2 cellular contexts compared by ENCODE assay signal in genomic region chr12:13167226-13167625, GRCh38.
A peak's percentile ranks its signal among the peaks of the same experiment; 100 is the strongest.
TF ChIP-seq lines count a peak whose summit lies in the region.

No MANE protein-coding gene starts in this region.

TF ChIP-seq in HCT116, 20 proteins besides CTCF, POLR2A, EP300 and RAD21 (continued from another document):
- no peak for TF ChIP-seq ZBTB33 (IDR thresholded peaks at IDR 0.05; ENCODE audit: extremely low read depth, insufficient replicate concordance, low read length)
- no peak for TF ChIP-seq REST (IDR thresholded peaks at IDR 0.05; ENCODE audit: low read depth)
- no peak for TF ChIP-seq EZH2phosphoT487 (IDR thresholded peaks at IDR 0.05; ENCODE audit: borderline replicate concordance)
- peak; percentile 63 for TF ChIP-seq FOSL1 (IDR thresholded peaks at IDR 0.05; ENCODE audit: low read depth)
- TF ChIP-seq TCF7L2 (IDR thresholded peaks at IDR 0.05; ENCODE audit: borderline replicate concordance, extremely low read depth, insufficient read depth, insufficient read length) = no peak
- no peak for TF ChIP-seq YY1 (IDR thresholded peaks at IDR 0.05; ENCODE audit: extremely low read depth, insufficient replicate concordance, low read depth, low read length)
- TF ChIP-seq SP1 (IDR thresholded peaks at IDR 0.05; ENCODE audit: low read depth) = peak; percentile 74; the same call in 1 of the 2 replicates
- TF ChIP-seq CEBPB (IDR thresholded peaks at IDR 0.05; ENCODE audit: low read depth) = 0 out of 2 replicates have a peak, but pooled peaks have one; percentile 31
- TF ChIP-seq MAX (IDR thresholded peaks at IDR 0.05) = no peak; the same call in 1 of the 2 replicates
- TF ChIP-seq JUND (IDR thresholded peaks at IDR 0.05) = peak; percentile 67
- TF ChIP-seq ELF1 (IDR thresholded peaks at IDR 0.05; ENCODE audit: borderline replicate concordance, low read depth) = no peak
- peak; percentile 36; the same call in 1 of the 2 replicates for TF ChIP-seq POLR2AphosphoS5 (IDR thresholded peaks at IDR 0.05; ENCODE audit: low read depth, low read length)
- no peak for TF ChIP-seq EGR1 (IDR thresholded peaks at IDR 0.05; ENCODE audit: low read depth)
- TF ChIP-seq ATF3 (IDR thresholded peaks at IDR 0.05) = no peak
- no peak for TF ChIP-seq ZFX (IDR thresholded peaks at IDR 0.05)
- peak; percentile 74; the same call in 1 of the 2 replicates for TF ChIP-seq CBX3 (IDR thresholded peaks at IDR 0.05; ENCODE audit: low read depth)
- TF ChIP-seq SIN3A (IDR thresholded peaks at IDR 0.05; ENCODE audit: low read depth) = no peak

TF ChIP-seq in HepG2, 621 proteins besides CTCF, POLR2A, EP300 and RAD21 (continued from another document):
- TF ChIP-seq CEBPZ (IDR thresholded peaks at IDR 0.05; ENCODE audit: low read length) (no peak), MED1 (CRISPR knock-in tag; IDR thresholded peaks at IDR 0.05) (no peak), PHF8 (CRISPR knock-in tag; IDR thresholded peaks at IDR 0.05) (no peak), EZH2 (conservative IDR thresholded peaks at IDR 0.05; ENCODE audit: low read depth, low read length) (no peak)
